Comparison of ENCODE assay signal across 8 cellular contexts in the genomic region with DNA sequence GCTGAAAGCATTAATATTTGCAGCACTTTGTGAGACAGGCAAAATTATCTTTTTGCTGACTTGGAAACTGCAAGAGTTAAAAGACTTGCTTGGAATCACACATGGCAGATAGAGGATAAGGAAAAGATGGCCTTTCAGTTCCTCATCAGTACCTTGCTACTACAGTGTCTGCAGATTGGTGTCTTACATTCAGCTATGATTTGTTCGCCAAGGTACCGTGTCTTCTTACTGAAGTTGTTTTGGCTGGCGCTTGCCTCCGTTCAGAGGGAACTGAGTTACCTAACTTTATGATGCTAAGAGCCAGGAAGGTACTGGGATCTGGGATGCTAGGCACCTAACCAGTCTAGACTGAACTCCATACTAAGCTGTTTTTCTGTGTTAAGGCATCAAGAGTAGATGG. TPM values are rescaled to one million over a fixed set of nuclear protein-coding genes. Genes with fewer than 3 reads are reported as not detected.
DNase-seq lines count a peak whose midpoint lies in the region; ATAC-seq and TF ChIP-seq lines count a peak whose summit lies in the region.

No MANE protein-coding gene starts in this region.

- H3K27ac ChIP-seq in HL-60 (replicated peaks) (no peak overlapping the region), mesendoderm (ENCODE audit: low read depth, low read length) (no peak overlapping the region)

- H3K36me3 ChIP-seq in mesendoderm (ENCODE audit: control insufficient read depth, insufficient read depth, low read length) = no peaks in the 10 kb centered on the region

- H2BK5ac ChIP-seq in mesendoderm (ENCODE audit: low read length) = no peak overlapping the region

- no peak overlapping the region for H4K5ac ChIP-seq in mesendoderm (ENCODE audit: low read length)

- no peak overlapping the region for H2BK120ac ChIP-seq in mesendoderm (ENCODE audit: low read depth, low read length)

- H3K23ac ChIP-seq in mesendoderm (ENCODE audit: low read length) = no peak overlapping the region

- no peak overlapping the region for H2BK15ac ChIP-seq in mesendoderm (replicated peaks; ENCODE audit: low read depth)

- H3K18ac ChIP-seq in mesendoderm (ENCODE audit: low read length) = no peak overlapping the region

- in situ Hi-C loops in G401 (cut with HindIII; ENCODE audit: low sequenced_read_pairs) (no loop called here), astrocyte of the cerebellum (cut with HindIII; ENCODE audit: low sequenced_read_pairs) (no loop called here)

- peak overlapping the region; percentile 71 for H3K4me2 ChIP-seq in mesendoderm (ENCODE audit: low read length)

- H2AK5ac ChIP-seq in mesendoderm (ENCODE audit: low read length) = no peak overlapping the region

- H4K8ac ChIP-seq in mesendoderm (ENCODE audit: low read depth, low read length) = no peak overlapping the region

- no peaks in the 10 kb centered on the region for H3K27me3 ChIP-seq in HL-60 (ENCODE audit: insufficient read depth, poor library complexity, severe bottlenecking)
- H3K27me3 ChIP-seq in mesendoderm (ENCODE audit: insufficient read depth, low read length, poor library complexity) = no peaks in the 10 kb centered on the region

- H3K79me1 ChIP-seq in mesendoderm (ENCODE audit: low read length) = peaks cover 2% of the 10 kb centered on the region

- no CpG with 5 or more reads among the region's 4 CpGs for WGBS in mesendoderm (ENCODE audit: extremely low coverage, insufficient coverage, low lambda C conversion rate)

- peak overlapping the region; percentile 47 for H3K9ac ChIP-seq in mesendoderm (ENCODE audit: low read length)

- H3K4me3 ChIP-seq in HL-60 (replicated peaks; ENCODE audit: insufficient read depth, low read length) (peak overlapping the region; percentile 77), astrocyte of the cerebellum (ENCODE audit: low read depth, low read length) (peak overlapping the region; percentile 29), mesendoderm (ENCODE audit: low read length) (no peak overlapping the region)

- no peak for TF ChIP-seq CTCF in HL-60 (IDR thresholded peaks at IDR 0.05; ENCODE audit: insufficient read depth, low read length)
- TF ChIP-seq CTCF in astrocyte of the cerebellum (IDR thresholded peaks at IDR 0.05; ENCODE audit: low read depth, low read length, missing control alignments) = no peak

- DNase-seq in G401 (ENCODE audit: low spot score) = peak; percentile 9
- peak; percentile 14 to 62 for DNase-seq in HL-60 (ENCODE audit: low read depth in 1 of 2, low spot score in 1 of 2)
- no peak for DNase-seq in astrocyte of the cerebellum (ENCODE audit: low read depth)
- DNase-seq in mesendoderm = peak; percentile 25
- no peak for DNase-seq in mesenteric fat pad (ENCODE audit: low spot score)

- H3K4me1 ChIP-seq in mesendoderm (ENCODE audit: control insufficient read depth, low read depth, low read length) = no peaks in the 10 kb centered on the region

- H3K56ac ChIP-seq in mesendoderm (ENCODE audit: low read length) = peak overlapping the region; percentile 56

- no peak for ATAC-seq in GM19397 (IDR thresholded peaks at IDR 0.05; ENCODE audit: unreplicated experiment)
- no peak for ATAC-seq in HG03520 (IDR thresholded peaks at IDR 0.05; ENCODE audit: unreplicated experiment)
- no peak for ATAC-seq in GM19455 (IDR thresholded peaks at IDR 0.05; ENCODE audit: unreplicated experiment)

- no peak overlapping the region for H3K4ac ChIP-seq in mesendoderm (ENCODE audit: low read depth, low read length)

- H3K79me2 ChIP-seq in mesendoderm (ENCODE audit: control insufficient read depth, insufficient read depth, low read length) = peaks cover 79% of the 10 kb centered on the region

RNA-seq across cellular contexts. Expression of gene WTAP, which starts 2.3 kb away (rescaled TPM):
- total RNA-seq in G401 (2014; rRNA removed; shearing (Covaris generic)) = 95.8 and 169 TPM in 2 replicates
- 107 TPM for polyA plus RNA-seq in mesendoderm (2013, experiment 1 of 2)
- polyA plus RNA-seq in mesendoderm (2013, experiment 2 of 2) = 107 TPM
- 82.8 TPM for total RNA-seq in mesenteric fat pad

RNA-seq across cellular contexts. Expression of gene ACAT2, which starts 32.2 kb away (rescaled TPM):
- 46.7 and 79.7 TPM in 2 replicates for total RNA-seq in G401 (2014; rRNA removed; shearing (Covaris generic))
- polyA plus RNA-seq in mesendoderm (2013, experiment 1 of 2) = 155 TPM
- 160 TPM for polyA plus RNA-seq in mesendoderm (2013, experiment 2 of 2)
- 11.1 TPM for total RNA-seq in mesenteric fat pad

RNA-seq across cellular contexts. Expression of gene SOD2, which starts 36.6 kb away (rescaled TPM):
- 33.1 and 38.2 TPM in 2 replicates for total RNA-seq in G401 (2014; rRNA removed; shearing (Covaris generic))
- polyA plus RNA-seq in mesendoderm (2013, experiment 1 of 2) = 43.4 TPM
- polyA plus RNA-seq in mesendoderm (2013, experiment 2 of 2) = 43.4 TPM
- 1,141 TPM for total RNA-seq in mesenteric fat pad

RNA-seq across cellular contexts. Expression of gene TCP1, which starts 59.8 kb away (rescaled TPM):
- 167 and 216 TPM in 2 replicates for total RNA-seq in G401 (2014; rRNA removed; shearing (Covaris generic))
- polyA plus RNA-seq in mesendoderm (2013, experiment 1 of 2) = 221 TPM
- 220 TPM for polyA plus RNA-seq in mesendoderm (2013, experiment 2 of 2)
- 170 TPM for total RNA-seq in mesenteric fat pad

Comparison
In these comparisons a context has a peak if more than half of its experiments do, and no peak if none do; other contexts are left out.
1. DNase-seq: peak in G401 (single experiment), HL-60 (2 of 2) and mesendoderm (single experiment); none in astrocyte of the cerebellum (single experiment) and mesenteric fat pad (single experiment).
2. RNA of gene SOD2, which starts 36.6 kb away (total RNA-seq): 1,141 TPM in mesenteric fat pad (single experiment); 33.1 to 38.2 TPM in G401; every median in the first group is over 10 times any median in the second.